Comparison of ENCODE assay signal across 11 cellular contexts in genomic region chr5:146345578-146346366, GRCh38. TPM values are rescaled to one million over a fixed set of nuclear protein-coding genes. Genes with fewer than 3 reads are reported as not detected.
DNase-seq lines count a peak whose midpoint lies in the region; ATAC-seq and TF ChIP-seq lines count a peak whose summit lies in the region.
"Had no signal": no experiment of that assay in that cellular context is flagged by ENCODE, and none has a peak within 500 bp of the region (broad histone marks: within the 10 kb centered on the region; RNA-seq: fewer than 3 reads in every experiment).

No MANE protein-coding gene starts in this region.

- no peak overlapping the region for H3K27ac ChIP-seq in IMR-90 (ENCODE audit: insufficient read depth, low read length)
- no peak overlapping the region for H3K27ac ChIP-seq in endodermal cell (ENCODE audit: low read depth, low read length)
- no peak overlapping the region for H3K27ac ChIP-seq in neural cell (ENCODE audit: low read length)
- no peak overlapping the region for H3K27ac ChIP-seq in stomach

- H3K9me2 ChIP-seq in neural cell (ENCODE audit: insufficient read depth, low read length), result no peaks in the 10 kb centered on the region

- H4K91ac ChIP-seq in IMR-90 (ENCODE audit: insufficient read depth, low read depth, low read length), result no peak overlapping the region

- DNase-seq in Calu3 (no peak), IMR-90 (no peak), endodermal cell (peak; percentile 84), NCI-H1436 treated with DMSO at 0.1 percent for 48 hours (lab: John Stamatoyannopoulos, UW) (no peak), NK-92 (lab: John Stamatoyannopoulos, UW; ENCODE audit: unreplicated experiment) (no peak), stomach (no peak)
- DNase-seq: activated CD4-positive, CD25-positive, alpha-beta regulatory T cell; activated gamma-delta T cell treated with Interleukin-2 at 50 U/mL for 16 hours; effector CD4-positive, alpha-beta T cell; NCI-H1694 treated with DMSO at 0.1 percent for 48 hours had no signal

- H3K23ac ChIP-seq in IMR-90 (ENCODE audit: low read depth, low read length), result no peak overlapping the region

- no peaks in the 10 kb centered on the region; the same call in 1 of the 2 replicates for H3K9me3 ChIP-seq in IMR-90 (ENCODE audit: control insufficient read depth, insufficient read depth, low read length)
- no peaks in the 10 kb centered on the region for H3K9me3 ChIP-seq in endodermal cell (ENCODE audit: control insufficient read depth, low read length)
- no peaks in the 10 kb centered on the region for H3K9me3 ChIP-seq in neural cell (ENCODE audit: low read length)
- peaks cover 0 to 5% (median 0%) of the 10 kb centered on the region in 4 donors for H3K9me3 ChIP-seq in stomach

- intact Hi-C loops in Calu3 (cut with micrococcal nuclease; ENCODE audit: unreplicated experiment) (no loop called here), IMR-90 (cut with micrococcal nuclease) (no loop called here), stomach (cut with DNase I; ENCODE audit: low total_unique reads) (no loop called here)

- no peak overlapping the region for H2BK5ac ChIP-seq in IMR-90 (ENCODE audit: low read depth, low read length, poor library complexity, severe bottlenecking)

- H2BK120ac ChIP-seq in IMR-90 (ENCODE audit: low read depth, low read length), result no peak overlapping the region

- TF ChIP-seq RAD21 in IMR-90 (IDR thresholded peaks at IDR 0.05; ENCODE audit: low read length) (no peak), neural cell (conservative IDR thresholded peaks at IDR 0.05) (no peak)

- H3K36me3 Mint-ChIP-seq in Calu3 (ENCODE audit: insufficient read depth, unreplicated experiment) (no peaks in the 10 kb centered on the region), endodermal cell (ENCODE audit: low read depth) (no peaks in the 10 kb centered on the region)

- no peak overlapping the region for H4K8ac ChIP-seq in IMR-90 (ENCODE audit: low read depth in 2 of 2, low read length in 2 of 2)

- no peak overlapping the region for H3K18ac ChIP-seq in IMR-90 (ENCODE audit: low read depth, low read length)

- H3K9me3 Mint-ChIP-seq in Calu3 (ENCODE audit: low read depth, unreplicated experiment), result no peaks in the 10 kb centered on the region
- no peaks in the 10 kb centered on the region for H3K9me3 Mint-ChIP-seq in endodermal cell

- H3K14ac ChIP-seq in IMR-90 (replicated peaks; ENCODE audit: low read depth, low read length), result no peak overlapping the region

- H2AK9ac ChIP-seq in IMR-90 (replicated peaks; ENCODE audit: low read depth, low read length, poor library complexity), result no peak overlapping the region

- dilution Hi-C loops in IMR-90 (cut with HindIII; ENCODE audit: low sequenced_read_pairs, unreplicated experiment), result no loop called here

- no TSS peak for BruUV-seq in Calu3 (replicated peaks; lab: Mats Ljungman, UMichigan)
- BruUV-seq in IMR-90 (replicated peaks; lab: Mats Ljungman, UMichigan), result no TSS peak

- CTCF ChIA-PET in Calu3 (lab: Charles Lee) (no interaction called here), IMR-90 (lab: Yijun Ruan, JAX) (no interaction called here)

- no peaks in the 10 kb centered on the region for H3F3A ChIP-seq in neural cell (ENCODE audit: insufficient read depth, low read length, poor library complexity, severe bottlenecking)

- H4K5ac ChIP-seq in IMR-90 (ENCODE audit: low read depth, low read length), result no peak overlapping the region

- H3K27me3 Mint-ChIP-seq in Calu3 (ENCODE audit: unreplicated experiment) (peaks cover 64% of the 10 kb centered on the region), endodermal cell (ENCODE audit: insufficient read depth) (peaks cover 99% of the 10 kb centered on the region)

- H3K4me2 ChIP-seq in IMR-90 (ENCODE audit: low read depth, low read length) (no peak overlapping the region), neural cell (ENCODE audit: low read length) (no peak overlapping the region)

- no peak overlapping the region for H3K4ac ChIP-seq in IMR-90 (ENCODE audit: low read depth, low read length)

- POLR2A ChIA-PET in IMR-90 (lab: Charles Lee; ENCODE audit: unreplicated experiment), result no interaction called here

- H3K56ac ChIP-seq in IMR-90 (ENCODE audit: extremely low read depth, insufficient read depth, low read length), result no peak overlapping the region

- no peaks in the 10 kb centered on the region for H3K79me2 ChIP-seq in neural cell (replicated peaks; ENCODE audit: insufficient read depth, low read length)

- H3K27me3 ChIP-seq in IMR-90 (ENCODE audit: control insufficient read depth, insufficient read depth, low read length) (peaks cover 59% of the 10 kb centered on the region), endodermal cell (ENCODE audit: control insufficient read depth, insufficient read depth, low read length, poor library complexity, severe bottlenecking) (peaks cover 97% of the 10 kb centered on the region), neural cell (ENCODE audit: insufficient read depth, low read depth, low read length) (peaks cover 92% of the 10 kb centered on the region), stomach (peaks cover 40 to 93% (median 64%) of the 10 kb centered on the region in 3 donors)

- TF ChIP-seq CTCF in Calu3 (IDR thresholded peaks at IDR 0.05; ENCODE audit: unreplicated experiment), result no peak
- no peak for TF ChIP-seq CTCF in IMR-90 (conservative IDR thresholded peaks at IDR 0.05; ENCODE audit: low read depth, low read length)
- no peak for TF ChIP-seq CTCF in endodermal cell (conservative IDR thresholded peaks at IDR 0.05)
- no peak for TF ChIP-seq CTCF in neural cell (IDR thresholded peaks at IDR 0.05; ENCODE audit: poor library complexity, severe bottlenecking)
- TF ChIP-seq CTCF in stomach (IDR thresholded peaks at IDR 0.05), result no peak

- H2AK5ac ChIP-seq in IMR-90 (ENCODE audit: low read depth, low read length), result no peak overlapping the region

- H4K20me1 ChIP-seq in IMR-90 (ENCODE audit: insufficient read depth, low read length) (no peaks in the 10 kb centered on the region), neural cell (ENCODE audit: insufficient read depth) (no peaks in the 10 kb centered on the region)

- no peak overlapping the region for H2BK20ac ChIP-seq in IMR-90 (ENCODE audit: low read depth, low read length)

- H3K79me1 ChIP-seq in IMR-90 (ENCODE audit: low read depth in 1 of 2, low read length in 2 of 2), result no peaks in the 10 kb centered on the region

- H2BK15ac ChIP-seq in IMR-90 (ENCODE audit: low read depth, low read length), result no peak overlapping the region

- H3K27ac Mint-ChIP-seq in Calu3 (ENCODE audit: unreplicated experiment) (no peak overlapping the region), endodermal cell (no peak overlapping the region)

- H2AFZ ChIP-seq in IMR-90 (replicated peaks; ENCODE audit: low read length, poor library complexity) (peak overlapping the region; percentile 26), neural cell (ENCODE audit: low read depth, low read length) (no peak overlapping the region)

- in situ Hi-C loops in IMR-90 (cut with MboI; ENCODE audit: low sequenced_read_pairs), result no loop called here

- no peaks in the 10 kb centered on the region for H3K36me3 ChIP-seq in IMR-90 (ENCODE audit: control insufficient read depth, insufficient read depth, low read length)
- H3K36me3 ChIP-seq in endodermal cell (ENCODE audit: control insufficient read depth, insufficient read depth, low read length), result no peaks in the 10 kb centered on the region
- H3K36me3 ChIP-seq in neural cell (ENCODE audit: insufficient read depth, low read length), result no peaks in the 10 kb centered on the region
- no peaks in the 10 kb centered on the region for H3K36me3 ChIP-seq in stomach

- no peak for TF ChIP-seq EP300 in neural cell (conservative IDR thresholded peaks at IDR 0.05; ENCODE audit: poor library complexity, severe bottlenecking)
- no peak for TF ChIP-seq EP300 in stomach (IDR thresholded peaks at IDR 0.05)

- no peak overlapping the region for H3K4me3 ChIP-seq in IMR-90 (ENCODE audit: insufficient read depth, low read depth, low read length)
- H3K4me3 ChIP-seq in endodermal cell (ENCODE audit: low read length), result peak overlapping the region; percentile 71
- H3K4me3 ChIP-seq in neural cell (ENCODE audit: low read length), result peak overlapping the region; percentile 51
- H3K4me3 ChIP-seq in stomach, result peak overlapping the region in 2 of 4 donors; percentile 10 to 19

- H3K9me1 ChIP-seq in IMR-90 (ENCODE audit: insufficient read depth, low read length), result no peaks in the 10 kb centered on the region

- 3% methylated on average over 27 of the region's 76 CpGs; no CpG with 5 or more reads in 1 of the 2 experiments for WGBS in IMR-90 (ENCODE audit: extremely low coverage in 2 of 2, insufficient read length in 1 of 2), 2 experiments
- WGBS in endodermal cell (ENCODE audit: insufficient coverage in 1 of 2, insufficient read length in 1 of 2), 2 experiments, result 1% methylated on average over 47 to 76 of the region's 76 CpGs
- WGBS in stomach, 5 donors, result 3 to 4% (median 4%) methylated on average over 40 to 76 of the region's 76 CpGs

- H3K4me3 Mint-ChIP-seq in Calu3 (ENCODE audit: low read depth, unreplicated experiment) (peak overlapping the region; percentile 34), endodermal cell (peak overlapping the region; percentile 56)

- H3K4me1 ChIP-seq in IMR-90 (ENCODE audit: control insufficient read depth, insufficient read depth, low read length), result no peaks in the 10 kb centered on the region
- H3K4me1 ChIP-seq in endodermal cell (ENCODE audit: control insufficient read depth, insufficient read depth, low read length), result no peaks in the 10 kb centered on the region
- H3K4me1 ChIP-seq in stomach, result peaks cover 0 to 27% (median 16%) of the 10 kb centered on the region in 4 donors

- TF ChIP-seq POLR2A in IMR-90 (IDR thresholded peaks at IDR 0.05; ENCODE audit: low read depth, low read length) (no peak), stomach (IDR thresholded peaks at IDR 0.05) (no peak)

- no peak for ATAC-seq in IMR-90 (ENCODE audit: low read depth)

- H3K9ac ChIP-seq in IMR-90 (ENCODE audit: low read depth, low read length) (no peak overlapping the region), endodermal cell (ENCODE audit: extremely low read depth, low read length, poor library complexity, severe bottlenecking) (no peak overlapping the region), neural cell (ENCODE audit: low read length) (no peak overlapping the region)

- H3K4me1 Mint-ChIP-seq in Calu3 (ENCODE audit: low read depth, unreplicated experiment), result no peaks in the 10 kb centered on the region
- peaks cover 7% of the 10 kb centered on the region for H3K4me1 Mint-ChIP-seq in endodermal cell

TF ChIP-seq in neural cell, 6 proteins besides CTCF, POLR2A, EP300 and RAD21 (continues in another document):
- no peak for TF ChIP-seq MXI1 (conservative IDR thresholded peaks at IDR 0.05; ENCODE audit: poor library complexity, severe bottlenecking)

RNA-seq across cellular contexts. Expression of gene POU4F3, which starts 7.1 kb away (rescaled TPM):
- 0.19 and 0.24 TPM in 2 replicates for total RNA-seq in Calu3 (2022)
- not detected in 2 replicates for total RNA-seq in IMR-90 (2012; rRNA removed)
- 0.02 and 0.06 TPM in 2 replicates for polyA plus RNA-seq in IMR-90 (2012; rRNA removed)
- 0.02 TPM in 1 of 2 replicates, not detected in the other for polyA plus RNA-seq in IMR-90 (2012; cell fraction: cytosol; rRNA removed)
- polyA plus RNA-seq in IMR-90 (2012; cell fraction: nucleus; rRNA removed; ENCODE audit: low replicate concordance), result 0.09 and 0.14 TPM in 2 replicates
- total RNA-seq in endodermal cell, result under 1 TPM; 0.27 to 0.46 TPM
- 0.21 TPM for polyA plus RNA-seq in endodermal cell (2013, experiment 1 of 2)
- polyA plus RNA-seq in endodermal cell (2013, experiment 2 of 2), result 0.21 TPM
- 0.15 and 0.22 TPM in 2 replicates for polyA plus RNA-seq in neural cell
- polyA minus RNA-seq in neural cell, result 0.35 TPM in 1 of 2 replicates, not detected in the other
- total RNA-seq in stomach, result not detected
- polyA plus RNA-seq in stomach, result under 1 TPM in 1 of 3 donors, not detected in 2; 0.12 TPM
